Comparison of ENCODE assay signal across 24 cellular contexts in genomic region chr6:139828751-139829519, GRCh38.
"Had no signal": no experiment of that assay in that cellular context is flagged by ENCODE, and none has a peak within 500 bp of the region (broad histone marks: within the 10 kb centered on the region; RNA-seq: fewer than 3 reads in every experiment).

No MANE protein-coding gene starts in this region.

- H3K4me1 Mint-ChIP-seq: activated CD4-positive, alpha-beta memory T cell treated with anti-CD3 and anti-CD28 coated beads, Interleukin-2, amount 10 ng/mL, durations not matched to agents 7 days and 5 days; activated CD4-positive, alpha-beta T cell treated with anti-CD3 and anti-CD28 coated beads, Interleukin-2, amount 10 ng/mL, durations not matched to agents 24 days and 14 days; immature natural killer cell; T-helper 17 cell had no signal

- H3K27ac ChIP-seq: body of pancreas, dorsolateral prefrontal cortex, gastrocnemius medialis, left lung, neutrophil, spleen, suprapubic skin, tibial nerve had no signal

- DNase-seq: activated CD4-positive, alpha-beta memory T cell treated with anti-CD3 and anti-CD28 coated beads, Interleukin-2, amount 10 ng/mL, durations not matched to agents 7 days and 5 days; activated CD4-positive, alpha-beta T cell treated with anti-CD3 and anti-CD28 coated beads, Interleukin-2, amount 10 ng/mL, durations not matched to agents 24 days and 14 days; activated CD4-positive, CD25-positive, alpha-beta regulatory T cell treated with anti-CD3 and anti-CD28 coated beads, Interleukin-2, amount 50 U/mL, for 72 hours; activated naive CD4-positive, alpha-beta T cell; activated T-cell treated with anti-CD3 and anti-CD28 coated beads, Interleukin-2, amount 50 U/mL, for 4 hours; aorta; body of pancreas; dorsolateral prefrontal cortex; effector memory CD4-positive, alpha-beta T cell; gastrocnemius medialis; hypothalamus; immature natural killer cell; left lung; mammary epithelial cell; spleen; stimulated activated naive CD4-positive, alpha-beta T cell; T-helper 17 cell had no signal

- H3K4me1 ChIP-seq: body of pancreas, left lung, spleen had no signal

- H3K9me3 ChIP-seq: body of pancreas, gastrocnemius medialis, left lung, neutrophil, spleen, suprapubic skin, tibial nerve had no signal

- H3K9me3 Mint-ChIP-seq: activated CD4-positive, alpha-beta memory T cell treated with anti-CD3 and anti-CD28 coated beads, Interleukin-2, amount 10 ng/mL, durations not matched to agents 7 days and 5 days; activated CD4-positive, alpha-beta T cell treated with anti-CD3 and anti-CD28 coated beads, Interleukin-2, amount 10 ng/mL, durations not matched to agents 24 days and 14 days; activated naive CD4-positive, alpha-beta T cell treated with anti-CD3 and anti-CD28 coated beads, Interleukin-2, amount 50 U/mL, for 72 hours; activated T-cell treated with anti-CD3 and anti-CD28 coated beads, Interleukin-2, amount 50 U/mL, for 4 hours; nephron had no signal

- H3K4me3 Mint-ChIP-seq: activated CD4-positive, alpha-beta memory T cell treated with anti-CD3 and anti-CD28 coated beads, Interleukin-2, amount 10 ng/mL, durations not matched to agents 7 days and 5 days; activated CD4-positive, alpha-beta T cell treated with anti-CD3 and anti-CD28 coated beads, Interleukin-2, amount 10 ng/mL, durations not matched to agents 24 days and 14 days; activated T-cell treated with anti-CD3 and anti-CD28 coated beads, Interleukin-2, amount 50 U/mL, for 4 hours; immature natural killer cell; nephron; T-helper 17 cell had no signal

- H3K27me3 ChIP-seq: body of pancreas, gastrocnemius medialis, left lung, neutrophil, suprapubic skin, tibial nerve had no signal

- H3K27ac Mint-ChIP-seq: activated CD4-positive, alpha-beta memory T cell treated with anti-CD3 and anti-CD28 coated beads, Interleukin-2, amount 10 ng/mL, durations not matched to agents 7 days and 5 days; activated CD4-positive, alpha-beta T cell treated with anti-CD3 and anti-CD28 coated beads, Interleukin-2, amount 10 ng/mL, durations not matched to agents 24 days and 14 days; activated naive CD4-positive, alpha-beta T cell treated with anti-CD3 and anti-CD28 coated beads, Interleukin-2, amount 50 U/mL, for 72 hours; immature natural killer cell; progenitor cell of endocrine pancreas; T-helper 17 cell had no signal

- H3K27me3 Mint-ChIP-seq: progenitor cell of endocrine pancreas had no signal

- H3K36me3 ChIP-seq: gastrocnemius medialis, left lung, neutrophil, spleen, suprapubic skin, tibial nerve had no signal

- H3K4me3 ChIP-seq: body of pancreas, dorsolateral prefrontal cortex, left lung, spleen, suprapubic skin, tibial nerve had no signal

- ATAC-seq: activated naive CD4-positive, alpha-beta T cell treated with anti-CD3 and anti-CD28 coated beads, Interleukin-2, amount 50 U/mL, for 72 hours; activated T-cell treated with anti-CD3 and anti-CD28 coated beads, Interleukin-2, amount 50 U/mL, for 4 hours; body of pancreas; gastrocnemius medialis; left lung; SK-N-SH treated with all-trans-retinoic acid at 6 μM for 48 hours; T-helper 17 cell had no signal

- H3K36me3 Mint-ChIP-seq: activated naive CD4-positive, alpha-beta T cell treated with anti-CD3 and anti-CD28 coated beads, Interleukin-2, amount 50 U/mL, for 72 hours; immature natural killer cell had no signal
